ENCODE assay signal across 15 cellular contexts in genomic region chr4:30753316-30753715, GRCh38. TPM values are rescaled to one million over a fixed set of nuclear protein-coding genes. Genes with fewer than 3 reads are reported as not detected.
DNase-seq lines count a peak whose midpoint lies in the region; TF ChIP-seq lines count a peak whose summit lies in the region.
"Had no signal": no experiment of that assay in that cellular context is flagged by ENCODE, and none has a peak within 500 bp of the region (broad histone marks: within the 10 kb centered on the region; RNA-seq: fewer than 3 reads in every experiment).

No MANE protein-coding gene starts in this region.

- H4K20me1 ChIP-seq in hepatocyte (ENCODE audit: insufficient read depth, poor library complexity, severe bottlenecking) = no peaks in the 10 kb centered on the region

- H3K9me2 ChIP-seq in hepatocyte (replicated peaks; ENCODE audit: insufficient read depth) = no peaks in the 10 kb centered on the region

- H3K36me3 Mint-ChIP-seq in type B pancreatic cell = peaks cover 10% of the 10 kb centered on the region
- no peaks in the 10 kb centered on the region for H3K36me3 Mint-ChIP-seq in CD8-positive, alpha-beta memory T cell

- no peaks in the 10 kb centered on the region for H3K27me3 Mint-ChIP-seq in type B pancreatic cell
- peaks cover 0 to 4% of the 10 kb centered on the region in 2 donors for H3K27me3 Mint-ChIP-seq in CD8-positive, alpha-beta memory T cell

- peaks cover 9% of the 10 kb centered on the region for H3K79me2 ChIP-seq in hepatocyte

- H3K27ac ChIP-seq in ascending aorta = peak overlapping the region; percentile 49 to 67
- H3K27ac ChIP-seq in hepatocyte = peak overlapping the region; percentile 64
- no peak overlapping the region for H3K27ac ChIP-seq in CD8-positive, alpha-beta memory T cell (ENCODE audit: low read depth, low read length)
- H3K27ac ChIP-seq: C4-2B had no signal

- H2AFZ ChIP-seq in hepatocyte = no peak overlapping the region

- DNase-seq in M059J (ENCODE audit: low read depth) (peak; percentile 26), ascending aorta (ENCODE audit: low spot score in 2 of 2) (no peak), hepatocyte (ENCODE audit: low spot score) (peak; percentile 22), type B pancreatic cell (ENCODE audit: extremely low spot score, unreplicated experiment) (no peak), SKM-1 treated with dmso at 0.1 percent for 144 hours (lab: John Stamatoyannopoulos, UW; ENCODE audit: unreplicated experiment) (no peak)
- DNase-seq in activated CD4-positive, alpha-beta T cell treated with anti-CD3 and anti-CD28 coated beads for 4 hours = no peak
- no peak for DNase-seq in CD8-positive, alpha-beta memory T cell
- DNase-seq: activated CD4-positive, CD25-positive, alpha-beta regulatory T cell; activated CD8-positive, alpha-beta memory T cell treated with anti-CD3 and anti-CD28 coated beads, Interleukin-2, amount 50 U/mL, for 4 hours; activated naive CD4-positive, alpha-beta T cell; NCI-H748 treated with DMSO at 0.1 percent for 48 hours; substantia nigra; T-helper 1 cell had no signal

- H3K36me3 ChIP-seq in ascending aorta = no peaks in the 10 kb centered on the region
- no peaks in the 10 kb centered on the region for H3K36me3 ChIP-seq in hepatocyte (replicated peaks; ENCODE audit: insufficient read depth, low read depth)
- no peaks in the 10 kb centered on the region for H3K36me3 ChIP-seq in CD8-positive, alpha-beta memory T cell (ENCODE audit: insufficient read depth, low read length)

- H3K9me3 Mint-ChIP-seq in type B pancreatic cell = no peaks in the 10 kb centered on the region
- H3K9me3 Mint-ChIP-seq in CD8-positive, alpha-beta memory T cell = peaks cover under 1 to 19% (median 4%) of the 10 kb centered on the region in 5 donors
- H3K9me3 Mint-ChIP-seq: neural crest cell had no signal

- no peaks in the 10 kb centered on the region for H3K27me3 ChIP-seq in ascending aorta
- H3K27me3 ChIP-seq in hepatocyte = no peaks in the 10 kb centered on the region
- H3K27me3 ChIP-seq in CD8-positive, alpha-beta memory T cell (ENCODE audit: insufficient read depth, low read length, poor library complexity, severe bottlenecking) = no peaks in the 10 kb centered on the region

- H3K4me1 Mint-ChIP-seq in type B pancreatic cell (ENCODE audit: unreplicated experiment) = peaks cover 18% of the 10 kb centered on the region
- H3K4me1 Mint-ChIP-seq in CD8-positive, alpha-beta memory T cell = no peaks in the 10 kb centered on the region
- H3K4me1 Mint-ChIP-seq: neural crest cell had no signal

- no peak overlapping the region for H3K4me3 ChIP-seq in ascending aorta
- no peak overlapping the region for H3K4me3 ChIP-seq in hepatocyte
- H3K4me3 ChIP-seq in CD8-positive, alpha-beta memory T cell (ENCODE audit: low read length) = no peak overlapping the region

- H3K4me3 Mint-ChIP-seq in type B pancreatic cell = peak overlapping the region; percentile 58
- H3K4me3 Mint-ChIP-seq in CD8-positive, alpha-beta memory T cell = no peak overlapping the region
- H3K4me3 Mint-ChIP-seq: neural crest cell had no signal

- peaks cover 0 to 16% of the 10 kb centered on the region in 2 donors for H3K4me1 ChIP-seq in ascending aorta
- peaks cover 19% of the 10 kb centered on the region for H3K4me1 ChIP-seq in hepatocyte (ENCODE audit: insufficient read depth)
- H3K4me1 ChIP-seq in CD8-positive, alpha-beta memory T cell (ENCODE audit: insufficient read depth, low read length) = no peaks in the 10 kb centered on the region

- intact Hi-C loops in ascending aorta (cut with DNase I) = no loop called here

- POLR2A ChIA-PET in CD8-positive, alpha-beta memory T cell (lab: Charles Lee) = no interaction called here

- H3K9me3 ChIP-seq in ascending aorta (no peaks in the 10 kb centered on the region), hepatocyte (ENCODE audit: low read depth) (no peaks in the 10 kb centered on the region)
- no peaks in the 10 kb centered on the region for H3K9me3 ChIP-seq in CD8-positive, alpha-beta memory T cell (ENCODE audit: low read length)

- 53% methylated on average over 3 of the region's 3 CpGs for WGBS in hepatocyte (ENCODE audit: low lambda C conversion rate, missing lambda C conversion rate)

- no peak overlapping the region for H3K4me2 ChIP-seq in hepatocyte

- TF ChIP-seq CTCF in ascending aorta (IDR thresholded peaks at IDR 0.05) (no peak), hepatocyte (IDR thresholded peaks at IDR 0.05; ENCODE audit: poor library complexity) (no peak), type B pancreatic cell (conservative IDR thresholded peaks at IDR 0.05) (no peak)

- H3K27ac Mint-ChIP-seq in type B pancreatic cell = no peak overlapping the region
- H3K27ac Mint-ChIP-seq in CD8-positive, alpha-beta memory T cell = no peak overlapping the region

- CTCF ChIA-PET in CD8-positive, alpha-beta memory T cell (lab: Charles Lee) = no interaction called here

RNA-seq across cellular contexts. Expression of gene PCDH7, which starts 33.1 kb away (rescaled TPM):
- 0.66 and 1.0 TPM in 2 replicates for total RNA-seq in M059J (2014; rRNA removed; shearing (Covaris generic))
- total RNA-seq in ascending aorta = 127 TPM
- 48.7 and 59.9 TPM in 2 replicates for total RNA-seq in hepatocyte
- 34.0 and 37.2 TPM in 2 replicates for polyA plus RNA-seq in hepatocyte
- total RNA-seq in type B pancreatic cell (ENCODE audit: low replicate concordance) = 93.8 and 95.9 TPM in 2 replicates
- not detected for total RNA-seq in CD8-positive, alpha-beta memory T cell
- polyA plus RNA-seq in CD8-positive, alpha-beta memory T cell = not detected

Comparison
In these comparisons a context has a peak if more than half of its experiments do, and no peak if none do; other contexts are left out.
1. DNase-seq: peak in M059J (single experiment) and hepatocyte (single experiment); none in ascending aorta (0 of 2), type B pancreatic cell (single experiment), SKM-1 treated with dmso at 0.1 percent for 144 hours (single experiment), activated CD4-positive, alpha-beta T cell treated with anti-CD3 and anti-CD28 coated beads for 4 hours (0 of 2) and CD8-positive, alpha-beta memory T cell (0 of 5).
2. RNA of gene PCDH7, which starts 33.1 kb away (total RNA-seq): 127 TPM in ascending aorta (single experiment), 93.8 to 95.9 TPM in type B pancreatic cell and 48.7 to 59.9 TPM in hepatocyte; 0.66 to 1.0 TPM in M059J and not detected in CD8-positive, alpha-beta memory T cell; every median in the first group is over 10 times any median in the second.